In genomic region chr16:58449306-58449705, GRCh38 we compare ENCODE assay signal across 16 cellular contexts. TPM values are rescaled to one million over a fixed set of nuclear protein-coding genes. Genes with fewer than 3 reads are reported as not detected.
DNase-seq lines count a peak whose midpoint lies in the region; ATAC-seq, FAIRE-seq and TF ChIP-seq lines count a peak whose summit lies in the region.
"Had no signal": no experiment of that assay in that cellular context is flagged by ENCODE, and none has a peak within 500 bp of the region (broad histone marks: within the 10 kb centered on the region; RNA-seq: fewer than 3 reads in every experiment).

No MANE protein-coding gene starts in this region.

- no peaks in the 10 kb centered on the region for H4K20me1 ChIP-seq in HepG2 (ENCODE audit: insufficient read depth, low read length)

- ATAC-seq in HepG2 (no peak), right lobe of liver (no peak), gastroesophageal sphincter (no peak), GM18505 (IDR thresholded peaks at IDR 0.05; ENCODE audit: unreplicated experiment) (no peak)
- ATAC-seq: CD8-positive, alpha-beta T cell had no signal

- no peaks in the 10 kb centered on the region for H3K79me2 ChIP-seq in HepG2 (ENCODE audit: insufficient read depth, low read length)

- no peaks in the 10 kb centered on the region for H3K27me3 ChIP-seq in HepG2 (ENCODE audit: control insufficient read depth in 1 of 2, insufficient read depth in 2 of 2, low read length in 2 of 2)
- no peaks in the 10 kb centered on the region for H3K27me3 ChIP-seq in right lobe of liver
- no peaks in the 10 kb centered on the region for H3K27me3 ChIP-seq in adrenal gland
- peaks cover 0 to 6% (median 0%) of the 10 kb centered on the region in 4 donors for H3K27me3 ChIP-seq in esophagus squamous epithelium
- peaks cover 19% of the 10 kb centered on the region for H3K27me3 ChIP-seq in gastroesophageal sphincter

- POLR2A ChIA-PET in HepG2 (lab: Yijun Ruan, JAX) = no interaction called here

- DNase-seq in HepG2 (ENCODE audit: low spot score) (no peak), right lobe of liver (no peak), adrenal gland (no peak), esophagus squamous epithelium (lab: John Stamatoyannopoulos, UW) (no peak), GM20000 (ENCODE audit: low spot score) (no peak)
- DNase-seq: ACHN, Calu3, DMS79 treated with DMSO at 0.1 percent for 48 hours, GM23248, IMR-90, KBM-7 had no signal

- WGBS in HepG2 (ENCODE audit: low lambda C conversion rate) = 29% methylated on average over 4 of the region's 4 CpGs
- WGBS in right lobe of liver (ENCODE audit: insufficient coverage, low coverage, low lambda C conversion rate, missing lambda C conversion rate) = 42% methylated on average over 3 of the region's 4 CpGs
- 45 to 70% (median 51%) methylated on average over 4 of the region's 4 CpGs for WGBS in adrenal gland, 4 donors
- WGBS in esophagus squamous epithelium, 2 donors = 56 to 72% methylated on average over 4 of the region's 4 CpGs
- WGBS in gastroesophageal sphincter (ENCODE audit: low coverage in 1 of 2), 2 donors = 71 to 87% methylated on average over 4 of the region's 4 CpGs

- no peak overlapping the region for H3K9ac ChIP-seq in HepG2 (ENCODE audit: insufficient read depth, low read depth, low read length)
- H3K9ac ChIP-seq: GM23248 had no signal

- H3K36me3 ChIP-seq in HepG2 (replicated peaks in 1 of 2; ENCODE audit: control insufficient read depth in 1 of 2, insufficient read depth in 2 of 2, low read length in 2 of 2) = no peaks in the 10 kb centered on the region
- H3K36me3 ChIP-seq in right lobe of liver = no peaks in the 10 kb centered on the region
- H3K36me3 ChIP-seq in adrenal gland (replicated peaks in 1 of 2) = no peaks in the 10 kb centered on the region
- no peaks in the 10 kb centered on the region for H3K36me3 ChIP-seq in esophagus squamous epithelium
- H3K36me3 ChIP-seq in gastroesophageal sphincter = no peaks in the 10 kb centered on the region
- H3K36me3 ChIP-seq: HAP-1 had no signal

- in situ Hi-C loops in HepG2 (cut with HindIII; ENCODE audit: extremely low pct_ligation_motif_present, low pct_unique_long_range_greater_than_20kb) = no loop called here

- TF ChIP-seq EP300 in HepG2 (IDR thresholded peaks at IDR 0.05; ENCODE audit: low read depth in 2 of 2, low read length in 2 of 2) = no peak
- no peak for TF ChIP-seq EP300 in HepG2 (CRISPR knock-in tag; IDR thresholded peaks at IDR 0.05; ENCODE audit: borderline replicate concordance)
- TF ChIP-seq EP300 in gastroesophageal sphincter (IDR thresholded peaks at IDR 0.05) = no peak

- H3K4me2 ChIP-seq in HepG2 (ENCODE audit: low read depth, low read length) = no peak overlapping the region

- no peak for TF ChIP-seq RAD21 in HepG2 (CRISPR knock-in tag; IDR thresholded peaks at IDR 0.05)

- H3K4me1 ChIP-seq in HepG2 (ENCODE audit: insufficient read depth, low read length) = peaks cover 38% of the 10 kb centered on the region
- no peaks in the 10 kb centered on the region for H3K4me1 ChIP-seq in right lobe of liver
- H3K4me1 ChIP-seq in adrenal gland (replicated peaks in 1 of 2) = peaks cover 25 to 42% of the 10 kb centered on the region in 2 donors
- H3K4me1 ChIP-seq in esophagus squamous epithelium = peaks cover 14 to 55% (median 19%) of the 10 kb centered on the region in 3 donors
- no peaks in the 10 kb centered on the region for H3K4me1 ChIP-seq in gastroesophageal sphincter
- H3K4me1 ChIP-seq: HAP-1 had no signal

- TF ChIP-seq CTCF in HepG2 (CRISPR knock-in tag; IDR thresholded peaks at IDR 0.05) (no peak), right lobe of liver (IDR thresholded peaks at IDR 0.05) (no peak), adrenal gland (IDR thresholded peaks at IDR 0.05) (no peak), esophagus squamous epithelium (IDR thresholded peaks at IDR 0.05) (no peak), GM20000 (IDR thresholded peaks at IDR 0.05; ENCODE audit: extremely low read depth, missing control alignments) (no peak), gastroesophageal sphincter (IDR thresholded peaks at IDR 0.05) (no peak)

- intact Hi-C loops in HepG2 (cut with micrococcal nuclease; ENCODE audit: unreplicated experiment) = no loop called here
- intact Hi-C loops in right lobe of liver (cut with DNase I) = no loop called here
- intact Hi-C loops in adrenal gland (cut with DNase I) = no loop called here
- intact Hi-C loops in esophagus squamous epithelium (cut with DNase I) = no loop called here

- no peak overlapping the region for H2AFZ ChIP-seq in HepG2 (ENCODE audit: low read length)
- H2AFZ ChIP-seq: GM23248 had no signal

- no peak for TF ChIP-seq POLR2A in HepG2 (IDR thresholded peaks at IDR 0.05; ENCODE audit: insufficient read depth in 1 of 2, low read depth in 2 of 2, low read length in 2 of 2)
- TF ChIP-seq POLR2A in right lobe of liver (IDR thresholded peaks at IDR 0.05) = no peak
- TF ChIP-seq POLR2A in adrenal gland (IDR thresholded peaks at IDR 0.05) = no peak
- no peak for TF ChIP-seq POLR2A in esophagus squamous epithelium (IDR thresholded peaks at IDR 0.05)
- no peak for TF ChIP-seq POLR2A in gastroesophageal sphincter (IDR thresholded peaks at IDR 0.05)
- no peak for TF ChIP-seq POLR2A in GM18505 (IDR thresholded peaks at IDR 0.05; ENCODE audit: borderline replicate concordance, extremely low read depth, insufficient read depth, insufficient read length)

- H3K27ac ChIP-seq in HepG2 (ENCODE audit: extremely low read length, insufficient read depth, low read length) (no peak overlapping the region), right lobe of liver (no peak overlapping the region), adrenal gland (peak overlapping the region; percentile 58 to 88 (median 85)), esophagus squamous epithelium (peak overlapping the region; percentile 19 to 79 (median 68)), gastroesophageal sphincter (no peak overlapping the region)
- H3K27ac ChIP-seq: GM23248, HL-60 had no signal

- no peak for FAIRE-seq in HepG2 (lab: Jason Lieb, UNC)

- CTCF ChIA-PET in HepG2 (lab: Yijun Ruan, JAX; ENCODE audit: low intra/inter-chr PET ratio, low total read pairs) = no interaction called here

- BruUV-seq in HepG2 (replicated peaks; lab: Mats Ljungman, UMichigan) = no TSS peak

- H3K4me3 ChIP-seq in HepG2 (replicated peaks in 1 of 3; ENCODE audit: insufficient read depth in 1 of 3, low read depth in 2 of 3, low read length in 3 of 3) (no peak overlapping the region), right lobe of liver (no peak overlapping the region), adrenal gland (no peak overlapping the region), esophagus squamous epithelium (no peak overlapping the region), gastroesophageal sphincter (no peak overlapping the region)
- H3K4me3 ChIP-seq: GM23248, HAP-1 had no signal

- no peaks in the 10 kb centered on the region for H3K9me3 ChIP-seq in HepG2 (ENCODE audit: low read length)
- H3K9me3 ChIP-seq in right lobe of liver = no peaks in the 10 kb centered on the region
- H3K9me3 ChIP-seq in adrenal gland (replicated peaks in 1 of 3) = no peaks in the 10 kb centered on the region
- H3K9me3 ChIP-seq in esophagus squamous epithelium = no peaks in the 10 kb centered on the region
- no peaks in the 10 kb centered on the region for H3K9me3 ChIP-seq in gastroesophageal sphincter
- H3K9me3 ChIP-seq: HAP-1 had no signal

RNA-seq across cellular contexts. Expression of gene NDRG4, which starts 50.6 kb away (rescaled TPM):
- total RNA-seq in HepG2 (2016; rRNA removed; fragmentation: Illumina TruSeq; extraction: Trizol) (1.6 and 1.7 TPM in 2 replicates), right lobe of liver (1 to 10 TPM in 4 of 6 experiments, under 1 TPM in 2; 0.76 to 2.9 (median 2.1) TPM), adrenal gland (100 to 1,000 TPM; 194 to 952 (median 387) TPM), esophagus squamous epithelium (10 to 100 TPM; 19.9 to 62.1 (median 27.8) TPM), gastroesophageal sphincter (1 to 10 TPM; 1.9 to 8.0 (median 7.0) TPM)
- total RNA-seq in HepG2 (2016; cell fraction: cytosol; rRNA removed; fragmentation: Illumina TruSeq; extraction: Trizol; ENCODE audit: low read depth) = 0.20 and 1.1 TPM in 2 replicates
- total RNA-seq in HepG2 (2016; cell fraction: insoluble cytoplasmic fraction; rRNA removed; fragmentation: Illumina TruSeq; extraction: Trizol) = 1.5 and 2.0 TPM in 2 replicates
- total RNA-seq in HepG2 (2016; cell fraction: membrane; rRNA removed; fragmentation: Illumina TruSeq; extraction: Trizol) = 1.7 and 1.8 TPM in 2 replicates
- total RNA-seq in HepG2 (2016; cell fraction: nucleus; rRNA removed; fragmentation: Illumina TruSeq; extraction: Trizol) = 1.6 and 2.2 TPM in 2 replicates
- polyA plus RNA-seq in HepG2 (2011; rRNA removed) (1.8 and 2.7 TPM in 2 replicates), adrenal gland (100 to 1,000 TPM; 139 to 339 (median 176) TPM)
- polyA plus RNA-seq in HepG2 (2011; cell fraction: cytosol; rRNA removed) = 1.8 and 2.5 TPM in 2 replicates
- 17.0 and 17.7 TPM in 2 replicates for polyA plus RNA-seq in HepG2 (2011; cell fraction: nucleus; rRNA removed)
- polyA plus RNA-seq in HepG2 (2012) = 2.3 and 6.3 TPM in 2 replicates
- polyA plus RNA-seq in HepG2 (2016; cell fraction: cytosol; fragmentation: Illumina TruSeq; extraction: Trizol; ENCODE audit: low read depth) = 0.41 and 0.49 TPM in 2 replicates
- polyA plus RNA-seq in HepG2 (2016; cell fraction: insoluble cytoplasmic fraction; fragmentation: Illumina TruSeq; extraction: Trizol; ENCODE audit: low read depth) = 0.75 and 2.0 TPM in 2 replicates
- polyA plus RNA-seq in HepG2 (2016; cell fraction: membrane; fragmentation: Illumina TruSeq; extraction: Trizol; ENCODE audit: low read depth) = 0.87 and 0.90 TPM in 2 replicates
- polyA plus RNA-seq in HepG2 (2016; cell fraction: nucleus; fragmentation: Illumina TruSeq; extraction: Trizol; ENCODE audit: insufficient read depth, low read depth) = 2.5 TPM in 2 replicates
- 0.07 and 9.4 TPM in 2 replicates for polyA minus RNA-seq in HepG2 (2011; rRNA and poly(A)+ RNA removed; ENCODE audit: low replicate concordance)
- 1.2 and 1.8 TPM in 2 replicates for polyA minus RNA-seq in HepG2 (2011; cell fraction: cytosol; rRNA and poly(A)+ RNA removed)
- polyA minus RNA-seq in HepG2 (2011; cell fraction: nucleus; rRNA and poly(A)+ RNA removed) = 3.3 and 6.0 TPM in 2 replicates
- total RNA-seq: CD8-positive, alpha-beta T cell had no signal

RNA-seq across cellular contexts. Expression of gene GINS3, which starts 57.0 kb away (rescaled TPM):
- total RNA-seq in HepG2 (2016; rRNA removed; fragmentation: Illumina TruSeq; extraction: Trizol) (19.3 and 28.4 TPM in 2 replicates), right lobe of liver (1 to 10 TPM in 4 of 6 experiments, under 1 TPM in 2; 0.68 to 3.3 (median 1.2) TPM), adrenal gland (10 to 100 TPM in 6 of 8 donors, 1 to 10 TPM in 2; 7.6 to 20.2 (median 10.5) TPM), esophagus squamous epithelium (10 to 100 TPM in 2 of 4 donors, 1 to 10 TPM in 2; 7.1 to 15.1 (median 10.8) TPM), gastroesophageal sphincter (1 to 10 TPM; 1.7 to 2.8 (median 2.4) TPM)
- total RNA-seq in HepG2 (2016; cell fraction: cytosol; rRNA removed; fragmentation: Illumina TruSeq; extraction: Trizol; ENCODE audit: low read depth) = 4.4 and 4.7 TPM in 2 replicates
- 20.6 and 28.8 TPM in 2 replicates for total RNA-seq in HepG2 (2016; cell fraction: insoluble cytoplasmic fraction; rRNA removed; fragmentation: Illumina TruSeq; extraction: Trizol)
- total RNA-seq in HepG2 (2016; cell fraction: membrane; rRNA removed; fragmentation: Illumina TruSeq; extraction: Trizol) = 12.4 TPM in 2 replicates
- total RNA-seq in HepG2 (2016; cell fraction: nucleus; rRNA removed; fragmentation: Illumina TruSeq; extraction: Trizol) = 10.8 and 11.4 TPM in 2 replicates
- polyA plus RNA-seq in HepG2 (2011; rRNA removed) (5.4 and 6.5 TPM in 2 replicates), adrenal gland (10 to 100 TPM in 1 of 3 donors, 1 to 10 TPM in 2; 8.6 to 18.9 (median 9.3) TPM)
- 4.5 and 4.8 TPM in 2 replicates for polyA plus RNA-seq in HepG2 (2011; cell fraction: cytosol; rRNA removed)
- 2.4 and 3.0 TPM in 2 replicates for polyA plus RNA-seq in HepG2 (2011; cell fraction: nucleus; rRNA removed)
- 2.6 and 4.9 TPM in 2 replicates for polyA plus RNA-seq in HepG2 (2012)
- 2.3 and 2.7 TPM in 2 replicates for polyA plus RNA-seq in HepG2 (2016; cell fraction: cytosol; fragmentation: Illumina TruSeq; extraction: Trizol; ENCODE audit: low read depth)
- 32.3 and 33.0 TPM in 2 replicates for polyA plus RNA-seq in HepG2 (2016; cell fraction: insoluble cytoplasmic fraction; fragmentation: Illumina TruSeq; extraction: Trizol; ENCODE audit: low read depth)
- 5.0 and 6.1 TPM in 2 replicates for polyA plus RNA-seq in HepG2 (2016; cell fraction: membrane; fragmentation: Illumina TruSeq; extraction: Trizol; ENCODE audit: low read depth)
- polyA plus RNA-seq in HepG2 (2016; cell fraction: nucleus; fragmentation: Illumina TruSeq; extraction: Trizol; ENCODE audit: insufficient read depth, low read depth) = 13.6 and 14.2 TPM in 2 replicates
- 6.5 and 30.3 TPM in 2 replicates for polyA minus RNA-seq in HepG2 (2011; rRNA and poly(A)+ RNA removed; ENCODE audit: low replicate concordance)
- polyA minus RNA-seq in HepG2 (2011; cell fraction: cytosol; rRNA and poly(A)+ RNA removed) = 2.4 and 3.4 TPM in 2 replicates
- polyA minus RNA-seq in HepG2 (2011; cell fraction: nucleus; rRNA and poly(A)+ RNA removed) = 3.1 and 3.5 TPM in 2 replicates

Comparison
In these comparisons a context has a peak if more than half of its experiments do, and no peak if none do; other contexts are left out.
1. H3K27ac ChIP-seq: peak in adrenal gland (5 of 5) and esophagus squamous epithelium (4 of 4); none in HepG2 (single experiment), right lobe of liver (0 of 3) and gastroesophageal sphincter (0 of 4).